10 cellular contexts compared by ENCODE assay signal in the genomic region with DNA sequence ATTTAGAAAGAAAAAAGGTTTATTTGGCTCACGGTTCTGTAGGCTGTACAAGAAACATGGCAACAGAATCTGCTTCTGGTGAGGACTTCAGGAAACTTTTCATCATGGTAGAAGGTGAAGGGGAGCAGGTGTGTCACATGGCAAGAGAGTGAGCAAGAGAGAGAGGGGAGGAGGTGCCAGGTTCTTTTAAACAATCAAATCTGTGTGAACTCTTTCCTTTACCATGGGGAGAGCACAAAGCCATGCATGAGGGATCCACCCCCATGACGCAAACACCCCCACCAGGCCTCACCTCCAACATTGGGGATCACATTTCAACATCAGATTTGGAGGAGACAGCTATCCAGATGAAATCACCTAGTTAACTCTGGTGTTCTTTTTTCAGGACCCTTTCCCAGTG.
DNase-seq lines count a peak whose midpoint lies in the region; ATAC-seq, FAIRE-seq and TF ChIP-seq lines count a peak whose summit lies in the region.
"Had no signal": no experiment of that assay in that cellular context is flagged by ENCODE, and none has a peak within 500 bp of the region (broad histone marks: within the 10 kb centered on the region; RNA-seq: fewer than 3 reads in every experiment).

No MANE protein-coding gene starts in this region.

- intact Hi-C loops in gastrocnemius medialis (cut with DNase I; ENCODE audit: low total_unique reads): no loop called here

- H3K27me3 ChIP-seq in brain microvascular endothelial cell (replicated peaks) (no peaks in the 10 kb centered on the region), gastrocnemius medialis (no peaks in the 10 kb centered on the region)
- no peaks in the 10 kb centered on the region for H3K27me3 ChIP-seq in effector memory CD4-positive, alpha-beta T cell (replicated peaks; ENCODE audit: control insufficient read depth, insufficient read depth, low read length, poor library complexity, severe bottlenecking)

- H3K27ac ChIP-seq in brain microvascular endothelial cell: peak overlapping the region; percentile 32
- H3K27ac ChIP-seq in gastrocnemius medialis: peak overlapping the region; percentile 71 to 80 (median 77)
- H3K27ac ChIP-seq in effector memory CD4-positive, alpha-beta T cell (ENCODE audit: insufficient read depth, low read length, poor library complexity, severe bottlenecking): no peak overlapping the region

- FAIRE-seq in GM18507 (lab: Jason Lieb, UNC) (peak; percentile 78), HTR-8/SVneo (lab: Jason Lieb, UNC) (no peak)

- peaks cover 62 to 69% of the 10 kb centered on the region in 2 donors for H3K4me1 ChIP-seq in gastrocnemius medialis
- no peaks in the 10 kb centered on the region for H3K4me1 ChIP-seq in effector memory CD4-positive, alpha-beta T cell (ENCODE audit: control insufficient read depth, insufficient read depth, low read length, poor library complexity, severe bottlenecking)

- in situ Hi-C loops in brain microvascular endothelial cell (cut with HindIII; ENCODE audit: low pct_ligation_motif_present, low sequenced_read_pairs) (no loop called here), gastrocnemius medialis (cut with MboI; ENCODE audit: low sequenced_read_pairs in 4 of 4) (no loop called here)

- no peak overlapping the region for H3K4me3 ChIP-seq in brain microvascular endothelial cell (ENCODE audit: low read depth, low read length)
- no peak overlapping the region for H3K4me3 ChIP-seq in gastrocnemius medialis
- no peak overlapping the region for H3K4me3 ChIP-seq in effector memory CD4-positive, alpha-beta T cell (ENCODE audit: insufficient read depth, low read depth, low read length, poor library complexity, severe bottlenecking)

- TF ChIP-seq POLR2A in gastrocnemius medialis (IDR thresholded peaks at IDR 0.05): no peak

- no peaks in the 10 kb centered on the region for H3K9me3 ChIP-seq in gastrocnemius medialis
- H3K9me3 ChIP-seq in effector memory CD4-positive, alpha-beta T cell (ENCODE audit: control insufficient read depth, low read length): no peaks in the 10 kb centered on the region

- no peak for TF ChIP-seq CTCF in brain microvascular endothelial cell (IDR thresholded peaks at IDR 0.05; ENCODE audit: low read depth, low read length, missing control alignments)
- no peak for TF ChIP-seq CTCF in gastrocnemius medialis (IDR thresholded peaks at IDR 0.05 in 4 of 5, conservative IDR thresholded peaks at IDR 0.05 in 1 of 5)

- DNase-seq in GM18507 (ENCODE audit: extremely low spot score, insufficient read length, low read depth) (no peak), brain microvascular endothelial cell (no peak), gastrocnemius medialis (no peak), HTR-8/SVneo (ENCODE audit: insufficient read length, low spot score) (no peak), HuH-7 (ENCODE audit: low spot score) (no peak)
- no peak for DNase-seq in effector memory CD4-positive, alpha-beta T cell
- DNase-seq: DMS79 treated with DMSO at 0.1 percent for 48 hours, MM.1S, T1000 had no signal

- ATAC-seq in HG02885 (IDR thresholded peaks at IDR 0.05; ENCODE audit: poor library complexity, unreplicated experiment) (peak; percentile 2), gastrocnemius medialis (no peak)

- H3K36me3 ChIP-seq in brain microvascular endothelial cell (replicated peaks) (no peaks in the 10 kb centered on the region), gastrocnemius medialis (no peaks in the 10 kb centered on the region)
- H3K36me3 ChIP-seq in effector memory CD4-positive, alpha-beta T cell (ENCODE audit: control insufficient read depth, insufficient read depth, low read length): no peaks in the 10 kb centered on the region
